ENCODE assay signal across 8 cellular contexts in genomic region chr11:108009497-108010360, GRCh38. TPM values are rescaled to one million over a fixed set of nuclear protein-coding genes. Genes with fewer than 3 reads are reported as not detected.
DNase-seq lines count a peak whose midpoint lies in the region; ATAC-seq, FAIRE-seq and TF ChIP-seq lines count a peak whose summit lies in the region.

No MANE protein-coding gene starts in this region.

- H3K36me3 ChIP-seq in KOPT-K1 (ENCODE audit: insufficient read depth, low read length) (peaks cover 37% of the 10 kb centered on the region), small intestine (ENCODE audit: control insufficient read depth in 2 of 2, insufficient read depth in 2 of 2, low read length in 2 of 2) (no peaks in the 10 kb centered on the region)

- peaks cover 7 to 14% (median 10%) of the 10 kb centered on the region in 3 donors for H3K27me3 Mint-ChIP-seq in immature natural killer cell (ENCODE audit: low read depth in 3 of 3)

- H3K36me3 Mint-ChIP-seq in immature natural killer cell: no peaks in the 10 kb centered on the region

- peak overlapping the region; percentile 95 to 98 (median 98) for H3K27ac Mint-ChIP-seq in immature natural killer cell

- H3K9me3 ChIP-seq in KOPT-K1 (ENCODE audit: insufficient read depth, low read length, poor library complexity, severe bottlenecking) (no peaks in the 10 kb centered on the region), small intestine (ENCODE audit: control insufficient read depth, low read depth) (no peaks in the 10 kb centered on the region)

- peak overlapping the region; percentile 94 for H3K27ac ChIP-seq in KOPT-K1 (ENCODE audit: low read depth, low read length, poor library complexity, severe bottlenecking)
- peak overlapping the region; percentile 95 to 100 for H3K27ac ChIP-seq in small intestine (ENCODE audit: low read depth in 1 of 2, low read length in 1 of 2)

- WGBS in small intestine, 3 donors: 1 to 2% (median 1%) methylated on average over 28 to 31 of the region's 31 CpGs

- TF ChIP-seq CTCF in astrocyte of the spinal cord (IDR thresholded peaks at IDR 0.05; ENCODE audit: low read depth, low read length): no peak

- peak overlapping the region; percentile 97 to 100 (median 98) for H3K4me3 Mint-ChIP-seq in immature natural killer cell

- peaks cover 2 to 5% of the 10 kb centered on the region in 2 donors for H3K4me1 ChIP-seq in small intestine (ENCODE audit: control insufficient read depth in 2 of 2, insufficient read depth in 1 of 2, low read depth in 1 of 2, low read length in 1 of 2)

- no peaks in the 10 kb centered on the region for H3K27me3 ChIP-seq in small intestine (ENCODE audit: control insufficient read depth in 2 of 2, insufficient read depth in 2 of 2, low read length in 2 of 2)

- peak overlapping the region; percentile 93 for H3K4me3 ChIP-seq in astrocyte of the spinal cord (ENCODE audit: low read depth, low read length)
- H3K4me3 ChIP-seq in small intestine (ENCODE audit: low read depth in 1 of 2, low read length in 2 of 2): peak overlapping the region; percentile 79 to 90

- no peak for FAIRE-seq in small intestine (lab: Jason Lieb, UNC)

- DNase-seq in CD1c-positive myeloid dendritic cell (ENCODE audit: extremely low spot score): peak; percentile 45
- DNase-seq in astrocyte of the spinal cord (ENCODE audit: low read depth, low spot score): peak; percentile 25
- no peak for DNase-seq in immature natural killer cell
- DNase-seq in small intestine: peak; percentile 15
- no peak for DNase-seq in NCI-H2029 (lab: John Stamatoyannopoulos, UW)
- no peak for DNase-seq in NCI-H2227 treated with DMSO at 0.1 percent for 48 hours (lab: John Stamatoyannopoulos, UW)

- in situ Hi-C loops in astrocyte of the spinal cord (cut with HindIII; ENCODE audit: low sequenced_read_pairs): no loop called here

- ATAC-seq in GM19452 (IDR thresholded peaks at IDR 0.05; ENCODE audit: unreplicated experiment): peak; percentile 13

- no peaks in the 10 kb centered on the region for H3K9me3 Mint-ChIP-seq in immature natural killer cell

- H3K4me1 Mint-ChIP-seq in immature natural killer cell: peaks cover 7 to 27% of the 10 kb centered on the region in 2 donors

RNA-seq across cellular contexts. Expression of gene CUL5, which starts 1.0 kb away (rescaled TPM):
- polyA plus RNA-seq in immature natural killer cell (10 to 100 TPM; 31.2 to 43.0 (median 42.2) TPM), small intestine (1 to 10 TPM; 5.7 to 6.3 (median 5.8) TPM)

Comparison
In these comparisons a context has a peak if more than half of its experiments do, and no peak if none do; other contexts are left out.
1. DNase-seq: peak in CD1c-positive myeloid dendritic cell (single experiment), astrocyte of the spinal cord (single experiment) and small intestine (single experiment); none in immature natural killer cell (0 of 3), NCI-H2029 (single experiment) and NCI-H2227 treated with DMSO at 0.1 percent for 48 hours (single experiment).
2. RNA of gene CUL5, which starts 1.0 kb away (polyA plus RNA-seq): 31.2 to 43.0 TPM in immature natural killer cell; 5.7 to 6.3 TPM in small intestine; every median in the first group is over 4 times any median in the second.